In genomic region chr6:124869412-124869811, GRCh38 we compare ENCODE assay signal across 16 cellular contexts.
DNase-seq lines count a peak whose midpoint lies in the region; ATAC-seq and TF ChIP-seq lines count a peak whose summit lies in the region.
"Had no signal": no experiment of that assay in that cellular context is flagged by ENCODE, and none has a peak within 500 bp of the region (broad histone marks: within the 10 kb centered on the region; RNA-seq: fewer than 3 reads in every experiment).

No MANE protein-coding gene starts in this region.

- H3K4me1 Mint-ChIP-seq in T-helper 17 cell (peaks cover 2% of the 10 kb centered on the region), endothelial cell (ENCODE audit: unreplicated experiment) (peaks cover 12% of the 10 kb centered on the region)

- no peak for TF ChIP-seq CTCF in AG10803 (conservative IDR thresholded peaks at IDR 0.05; ENCODE audit: low read length)
- TF ChIP-seq CTCF in endothelial cell (IDR thresholded peaks at IDR 0.05; ENCODE audit: unreplicated experiment) = no peak

- no peak overlapping the region for H3K4me3 ChIP-seq in AG10803 (ENCODE audit: low read length)
- H3K4me3 ChIP-seq: BLaER1 treated with 17β-estradiol and CSF1 and Interleukin-3, amounts not matched to agents 10 nM and 100 nM had no signal

- H3K27ac Mint-ChIP-seq in T-helper 17 cell (no peak overlapping the region), endothelial cell (ENCODE audit: unreplicated experiment) (no peak overlapping the region)
- H3K27ac Mint-ChIP-seq: CD8-positive, alpha-beta T cell had no signal

- no peak overlapping the region for H3K4me3 Mint-ChIP-seq in T-helper 17 cell
- H3K4me3 Mint-ChIP-seq in endothelial cell (ENCODE audit: unreplicated experiment) = no peak overlapping the region
- H3K4me3 Mint-ChIP-seq: CD8-positive, alpha-beta T cell had no signal

- H3K9me3 ChIP-seq in T-helper 17 cell (ENCODE audit: control insufficient read depth, low read length, poor library complexity, severe bottlenecking) = no peaks in the 10 kb centered on the region
- H3K9me3 ChIP-seq: BLaER1 treated with 17β-estradiol and CSF1 and Interleukin-3, amounts not matched to agents 10 nM and 100 nM had no signal

- DNase-seq in AG10803 (ENCODE audit: low read depth) = peak; percentile 20
- DNase-seq in LHCN-M2 (ENCODE audit: low read depth) = peak; percentile 26
- DNase-seq in dedifferentiated amniotic fluid mesenchymal stem cell (ENCODE audit: extremely low spot score) = peak; percentile 54
- peak; percentile 37 for DNase-seq in iris pigment epithelial cell (ENCODE audit: low read depth)
- no peak for DNase-seq in T-helper 17 cell
- DNase-seq in endothelial cell (ENCODE audit: low spot score) = no peak
- DNase-seq: Calu3; CD8-positive, alpha-beta T cell; Kasumi-1; NCI-H1105; NCI-H774; RPMI8226; SIG-M5 had no signal

- H3K36me3 Mint-ChIP-seq in T-helper 17 cell (ENCODE audit: low read depth) (no peaks in the 10 kb centered on the region), endothelial cell (ENCODE audit: low read depth, unreplicated experiment) (no peaks in the 10 kb centered on the region)
- H3K36me3 Mint-ChIP-seq: CD8-positive, alpha-beta T cell had no signal

- ATAC-seq in HG03469 (IDR thresholded peaks at IDR 0.05; ENCODE audit: unreplicated experiment) = no peak
- no peak for ATAC-seq in HG02852 (IDR thresholded peaks at IDR 0.05; ENCODE audit: unreplicated experiment)
- no peak for ATAC-seq in T-helper 17 cell
- ATAC-seq: CD8-positive, alpha-beta T cell had no signal

- peaks cover 15% of the 10 kb centered on the region for H3K27me3 Mint-ChIP-seq in T-helper 17 cell
- no peaks in the 10 kb centered on the region for H3K27me3 Mint-ChIP-seq in endothelial cell (ENCODE audit: unreplicated experiment)

- H3K9me3 Mint-ChIP-seq in endothelial cell (ENCODE audit: unreplicated experiment) = no peaks in the 10 kb centered on the region
- H3K9me3 Mint-ChIP-seq: CD8-positive, alpha-beta T cell had no signal

Comparison
In these comparisons a context has a peak if more than half of its experiments do, and no peak if none do; other contexts are left out.
1. DNase-seq: peak in AG10803 (single experiment), LHCN-M2 (single experiment), dedifferentiated amniotic fluid mesenchymal stem cell (single experiment) and iris pigment epithelial cell (single experiment); none in T-helper 17 cell (0 of 3) and endothelial cell (single experiment).